In the genomic region with DNA sequence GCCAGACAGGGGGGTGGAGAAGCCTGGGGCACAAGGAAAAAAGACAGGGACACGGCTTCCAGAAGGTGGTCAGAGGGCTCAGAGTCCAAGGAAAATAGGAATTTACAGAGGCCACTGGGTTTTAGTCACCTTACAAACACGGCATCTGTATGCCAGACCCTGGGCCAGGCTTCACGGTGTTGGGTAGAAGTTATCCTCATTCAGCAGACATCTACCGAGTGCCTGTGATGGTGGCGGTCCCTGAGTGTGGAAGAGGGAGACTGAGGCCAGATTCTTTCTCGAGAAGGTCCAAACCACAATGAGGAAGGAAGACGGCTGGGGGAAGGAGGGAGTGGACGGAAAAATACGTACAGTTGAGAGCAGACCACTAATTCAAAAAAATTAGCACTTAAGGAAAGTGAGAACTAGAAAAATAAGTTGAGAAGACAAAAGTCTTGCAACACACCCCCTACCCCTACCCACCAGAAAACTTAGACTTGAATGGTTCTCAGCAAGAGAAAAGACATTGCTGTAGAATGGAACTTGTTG, we compare ENCODE assay signal across 8 cellular contexts. TPM values are rescaled to one million over a fixed set of nuclear protein-coding genes. Genes with fewer than 3 reads are reported as not detected.
A peak's percentile ranks its signal among the peaks of the same experiment; 100 is the strongest.
DNase-seq lines count a peak whose midpoint lies in the region; ATAC-seq, FAIRE-seq and TF ChIP-seq lines count a peak whose summit lies in the region.

No MANE protein-coding gene starts in this region.

- peak overlapping the region; percentile 97 for H3K4me3 Mint-ChIP-seq in activated naive CD4-positive, alpha-beta T cell treated with anti-CD3 and anti-CD28 coated beads for 36 hours

- peaks cover 52% of the 10 kb centered on the region for H3K4me1 Mint-ChIP-seq in activated naive CD4-positive, alpha-beta T cell treated with anti-CD3 and anti-CD28 coated beads for 36 hours (ENCODE audit: low read depth)

- CTCF ChIA-PET in activated naive CD4-positive, alpha-beta T cell treated with anti-CD3 and anti-CD28 coated beads for 36 hours (lab: Charles Lee): interaction anchor here (4.6 to 9.3 kb wide), 3 partner anchors 14 to 32 kb away, joined by 39 to 186 read pairs (median 135); no protein-coding TSS in a partner anchor

- H3K4me1 ChIP-seq in lung (ENCODE audit: control insufficient read depth in 2 of 2, insufficient read depth in 2 of 2, low read length in 2 of 2) (peaks cover 3 to 8% of the 10 kb centered on the region in 2 donors), tibial artery (peaks cover 0 to 35% (median 29%) of the 10 kb centered on the region in 4 donors)

- intact Hi-C loops in activated naive CD4-positive, alpha-beta T cell treated with anti-CD3 and anti-CD28 coated beads for 36 hours (cut with micrococcal nuclease): no loop called here
- intact Hi-C loops in tibial artery (cut with DNase I; ENCODE audit: low total_unique reads): no loop called here

- FAIRE-seq in HTR-8/SVneo (lab: Jason Lieb, UNC): no peak

- TF ChIP-seq CTCF in lung (IDR thresholded peaks at IDR 0.05; ENCODE audit: control extremely low read depth, extremely low read depth): no peak
- TF ChIP-seq CTCF in tibial artery (IDR thresholded peaks at IDR 0.05): no peak

- H3K27me3 ChIP-seq in lung (ENCODE audit: control insufficient read depth, insufficient read depth): no peaks in the 10 kb centered on the region
- no peaks in the 10 kb centered on the region for H3K27me3 ChIP-seq in tibial artery

- peak; percentile 20 for DNase-seq in activated naive CD4-positive, alpha-beta T cell treated with anti-CD3 and anti-CD28 coated beads for 36 hours
- no peak for DNase-seq in activated naive CD4-positive, alpha-beta T cell treated with anti-CD3 and anti-CD28 coated beads, Interleukin-2, amount 50 U/mL, for 16 hours
- DNase-seq in activated naive CD4-positive, alpha-beta T cell treated with anti-CD3 and anti-CD28 coated beads, Interleukin-2, amount 50 U/mL, for 72 hours (ENCODE audit: low spot score in 2 of 2): no peak
- DNase-seq in lung (ENCODE audit: low spot score): no peak
- peak in 1 of 2 donors; percentile 36 for DNase-seq in tibial artery
- no peak for DNase-seq in HTR-8/SVneo (ENCODE audit: insufficient read length, low spot score)
- DNase-seq in central memory CD4-positive, alpha-beta T cell: no peak

- no peaks in the 10 kb centered on the region for H3K9me3 ChIP-seq in lung (ENCODE audit: control insufficient read depth in 2 of 2, insufficient read depth in 1 of 2, low read length in 1 of 2)
- no peaks in the 10 kb centered on the region for H3K9me3 ChIP-seq in tibial artery

- H3K36me3 Mint-ChIP-seq in activated naive CD4-positive, alpha-beta T cell treated with anti-CD3 and anti-CD28 coated beads for 36 hours (ENCODE audit: low read depth): peaks cover 38% of the 10 kb centered on the region
- H3K36me3 Mint-ChIP-seq in activated naive CD4-positive, alpha-beta T cell treated with anti-CD3 and anti-CD28 coated beads, Interleukin-2, amount 50 U/mL, for 72 hours: peaks cover 41 to 54% of the 10 kb centered on the region in 2 donors

- H3K9me3 Mint-ChIP-seq in activated naive CD4-positive, alpha-beta T cell treated with anti-CD3 and anti-CD28 coated beads for 36 hours: no peaks in the 10 kb centered on the region
- no peaks in the 10 kb centered on the region for H3K9me3 Mint-ChIP-seq in activated naive CD4-positive, alpha-beta T cell treated with anti-CD3 and anti-CD28 coated beads, Interleukin-2, amount 50 U/mL, for 72 hours

- H3K36me3 ChIP-seq in lung (ENCODE audit: control insufficient read depth in 2 of 2, insufficient read depth in 2 of 2, low read length in 2 of 2) (peaks cover 0 to 12% of the 10 kb centered on the region in 2 donors), tibial artery (peaks cover 25 to 27% (median 27%) of the 10 kb centered on the region in 3 donors)

- H3K27ac ChIP-seq in lung (ENCODE audit: low read depth in 1 of 2, low read length in 1 of 2) (peak overlapping the region; percentile 84 to 97), tibial artery (peak overlapping the region; percentile 100)

- H3K4me3 ChIP-seq in lung: no peak overlapping the region
- H3K4me3 ChIP-seq in tibial artery: peak overlapping the region; percentile 94 to 100

- no peaks in the 10 kb centered on the region for H3K27me3 Mint-ChIP-seq in activated naive CD4-positive, alpha-beta T cell treated with anti-CD3 and anti-CD28 coated beads for 36 hours (ENCODE audit: low read depth)

- 49 to 71% methylated on average over 9 of the region's 9 CpGs for WGBS in lung, 2 donors

- H3K27ac Mint-ChIP-seq in activated naive CD4-positive, alpha-beta T cell treated with anti-CD3 and anti-CD28 coated beads for 36 hours: peak overlapping the region; percentile 99
- H3K27ac Mint-ChIP-seq in activated naive CD4-positive, alpha-beta T cell treated with anti-CD3 and anti-CD28 coated beads, Interleukin-2, amount 50 U/mL, for 72 hours: peak overlapping the region; percentile 98 to 99

- no peak for ATAC-seq in activated naive CD4-positive, alpha-beta T cell treated with anti-CD3 and anti-CD28 coated beads, Interleukin-2, amount 50 U/mL, for 72 hours
- ATAC-seq in lung (ENCODE audit: insufficient read depth, low FRiP score) (no peak), HG03520 (IDR thresholded peaks at IDR 0.05; ENCODE audit: unreplicated experiment) (no peak)

RNA-seq across cellular contexts. Expression of a gene that starts 0.9 kb away (rescaled TPM):
- total RNA-seq in activated naive CD4-positive, alpha-beta T cell treated with anti-CD3 and anti-CD28 coated beads for 36 hours: 100 to 1,000 TPM; 106 to 109 TPM
- total RNA-seq in activated naive CD4-positive, alpha-beta T cell treated with anti-CD3 and anti-CD28 coated beads, Interleukin-2, amount 50 U/mL, for 72 hours: 100 to 1,000 TPM in 1 of 2 donors, 10 to 100 TPM in 1; 87.2 to 185 TPM
- total RNA-seq in lung: 100 to 1,000 TPM in 1 of 2 donors, 10 to 100 TPM in 1; 51.7 to 118 TPM
- 10 to 100 TPM; 29.1 to 95.4 TPM for polyA plus RNA-seq in lung

RNA-seq across cellular contexts. Expression of a gene that starts 46.5 kb away (rescaled TPM):
- 1 to 10 TPM; 5.3 to 5.8 TPM for total RNA-seq in activated naive CD4-positive, alpha-beta T cell treated with anti-CD3 and anti-CD28 coated beads for 36 hours
- total RNA-seq in activated naive CD4-positive, alpha-beta T cell treated with anti-CD3 and anti-CD28 coated beads, Interleukin-2, amount 50 U/mL, for 72 hours: 1 to 10 TPM in 1 of 2 donors, under 1 TPM in 1; 0.68 to 1.4 TPM
- total RNA-seq in lung: 10 to 100 TPM; 46.3 to 93.4 TPM
- 10 to 100 TPM; 16.5 to 19.4 TPM for polyA plus RNA-seq in lung

Comparison
In these comparisons a context has a peak if more than half of its experiments do, and no peak if none do; other contexts are left out.
1. RNA of a gene that starts 46.5 kb away (total RNA-seq): 46.3 to 93.4 TPM in lung; 5.3 to 5.8 TPM in activated naive CD4-positive, alpha-beta T cell treated with anti-CD3 and anti-CD28 coated beads for 36 hours and 0.68 to 1.4 TPM in activated naive CD4-positive, alpha-beta T cell treated with anti-CD3 and anti-CD28 coated beads, Interleukin-2, amount 50 U/mL, for 72 hours; every median in the first group is over 4 times any median in the second.